In the genomic region with DNA sequence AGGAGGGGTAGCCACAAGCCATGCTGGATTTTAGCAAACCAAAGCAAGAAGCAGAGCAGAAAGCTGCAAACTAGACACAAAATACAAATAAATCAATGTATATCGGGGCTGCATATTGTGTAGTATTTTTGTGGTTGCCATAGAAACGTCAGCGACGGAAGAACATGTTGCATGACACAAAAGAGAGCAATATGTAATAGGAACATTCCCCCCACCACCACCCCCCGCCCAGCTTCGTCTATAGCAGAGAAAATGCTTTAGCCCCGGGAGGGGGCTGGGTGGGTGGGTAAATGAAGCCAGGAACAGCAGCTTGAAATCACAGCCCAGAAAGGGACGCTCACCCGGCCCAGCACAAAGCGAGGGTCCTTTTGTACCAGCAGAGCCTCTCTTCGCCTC, we compare ENCODE assay signal across 8 cellular contexts. TPM values are rescaled to one million over a fixed set of nuclear protein-coding genes. Genes with fewer than 3 reads are reported as not detected.
DNase-seq lines count a peak whose midpoint lies in the region; ATAC-seq and TF ChIP-seq lines count a peak whose summit lies in the region.

No MANE protein-coding gene starts in this region.

- H3K4me1 Mint-ChIP-seq in activated CD4-positive, alpha-beta memory T cell treated with anti-CD3 and anti-CD28 coated beads for 36 hours (ENCODE audit: low read depth): peaks cover 20% of the 10 kb centered on the region
- H3K4me1 Mint-ChIP-seq in endothelial cell (ENCODE audit: unreplicated experiment): peaks cover 13% of the 10 kb centered on the region
- peaks cover 7 to 26% (median 16%) of the 10 kb centered on the region in 4 donors for H3K4me1 Mint-ChIP-seq in naive thymus-derived CD8-positive, alpha-beta T cell

- H3K9me3 Mint-ChIP-seq in activated CD4-positive, alpha-beta memory T cell treated with anti-CD3 and anti-CD28 coated beads for 36 hours: no peaks in the 10 kb centered on the region
- H3K9me3 Mint-ChIP-seq in endothelial cell (ENCODE audit: unreplicated experiment): no peaks in the 10 kb centered on the region
- H3K9me3 Mint-ChIP-seq in naive thymus-derived CD8-positive, alpha-beta T cell: no peaks in the 10 kb centered on the region

- H3K27ac Mint-ChIP-seq in activated CD4-positive, alpha-beta memory T cell treated with anti-CD3 and anti-CD28 coated beads for 36 hours: peak overlapping the region; percentile 15
- peak overlapping the region; percentile 100 for H3K27ac Mint-ChIP-seq in endothelial cell (ENCODE audit: unreplicated experiment)
- peak overlapping the region; percentile 75 to 99 (median 96) for H3K27ac Mint-ChIP-seq in naive thymus-derived CD8-positive, alpha-beta T cell

- peak; percentile 76 for DNase-seq in NCI-H748 treated with DMSO at 0.1 percent for 48 hours (lab: John Stamatoyannopoulos, UW)
- no peak for DNase-seq in NCI-H748 (lab: John Stamatoyannopoulos, UW; ENCODE audit: unreplicated experiment)
- peak; percentile 24 for DNase-seq in LHCN-M2 (ENCODE audit: low read depth)
- DNase-seq in activated CD4-positive, alpha-beta memory T cell treated with anti-CD3 and anti-CD28 coated beads for 36 hours: peak; percentile 49
- DNase-seq in endothelial cell (ENCODE audit: low spot score): no peak
- peak; percentile 4 to 84 (median 59) for DNase-seq in naive thymus-derived CD8-positive, alpha-beta T cell
- no peak for DNase-seq in vagina (ENCODE audit: extremely low spot score in 2 of 2)
- no peak for DNase-seq in lower leg skin (ENCODE audit: low spot score in 2 of 2)

- H3K27me3 Mint-ChIP-seq in activated CD4-positive, alpha-beta memory T cell treated with anti-CD3 and anti-CD28 coated beads for 36 hours: peaks cover 2% of the 10 kb centered on the region
- H3K27me3 Mint-ChIP-seq in endothelial cell (ENCODE audit: unreplicated experiment): peaks cover 13% of the 10 kb centered on the region
- peaks cover 0 to 6% (median 0%) of the 10 kb centered on the region in 5 donors for H3K27me3 Mint-ChIP-seq in naive thymus-derived CD8-positive, alpha-beta T cell

- H3K27ac ChIP-seq in vagina: peak overlapping the region; percentile 87

- peak; percentile 47 to 61 for ATAC-seq in naive thymus-derived CD8-positive, alpha-beta T cell

- H3K4me1 ChIP-seq in vagina: peaks cover 17% of the 10 kb centered on the region

- H3K36me3 ChIP-seq in vagina: no peaks in the 10 kb centered on the region

- intact Hi-C loops in activated CD4-positive, alpha-beta memory T cell treated with anti-CD3 and anti-CD28 coated beads for 36 hours (cut with micrococcal nuclease): loop anchor here (5.0 to 10.0 kb wide), 3 partner anchors 159 to 219 kb away; no protein-coding TSS in a partner anchor
- intact Hi-C loops in vagina (cut with DNase I) (no loop called here), lower leg skin (cut with DNase I; ENCODE audit: low total_unique reads) (no loop called here)

- no peaks in the 10 kb centered on the region for H3K9me3 ChIP-seq in vagina

- TF ChIP-seq POLR2A in vagina (IDR thresholded peaks at IDR 0.05) (no peak), lower leg skin (IDR thresholded peaks at IDR 0.05) (no peak)

- H3K4me3 Mint-ChIP-seq in activated CD4-positive, alpha-beta memory T cell treated with anti-CD3 and anti-CD28 coated beads for 36 hours: peak overlapping the region; percentile 82
- H3K4me3 Mint-ChIP-seq in endothelial cell (ENCODE audit: unreplicated experiment): peak overlapping the region; percentile 94
- peak overlapping the region; percentile 86 to 98 (median 90) for H3K4me3 Mint-ChIP-seq in naive thymus-derived CD8-positive, alpha-beta T cell

- peaks cover 2% of the 10 kb centered on the region for H3K36me3 Mint-ChIP-seq in activated CD4-positive, alpha-beta memory T cell treated with anti-CD3 and anti-CD28 coated beads for 36 hours
- H3K36me3 Mint-ChIP-seq in endothelial cell (ENCODE audit: low read depth, unreplicated experiment): peaks cover 5% of the 10 kb centered on the region
- H3K36me3 Mint-ChIP-seq in naive thymus-derived CD8-positive, alpha-beta T cell: peaks cover 0 to under 1% (median 0%) of the 10 kb centered on the region in 3 donors

- WGBS in lower leg skin, 2 donors: 0 to 1% methylated on average over 9 to 11 of the region's 11 CpGs

- H3K27me3 ChIP-seq in vagina: no peaks in the 10 kb centered on the region

- TF ChIP-seq CTCF in endothelial cell (IDR thresholded peaks at IDR 0.05; ENCODE audit: unreplicated experiment) (no peak), vagina (IDR thresholded peaks at IDR 0.05) (no peak), lower leg skin (IDR thresholded peaks at IDR 0.05) (no peak)

- H3K4me3 ChIP-seq in vagina (peak overlapping the region; percentile 57 to 67), lower leg skin (ENCODE audit: low read depth, poor library complexity, severe bottlenecking) (no peak overlapping the region)

- POLR2A ChIA-PET in activated CD4-positive, alpha-beta memory T cell treated with anti-CD3 and anti-CD28 coated beads for 36 hours (lab: Charles Lee): interaction anchor here (0.8 to 2.0 kb wide), 7 partner anchors 37 to 282 kb away, joined by 3 to 9 read pairs (median 4); no protein-coding TSS in a partner anchor
- POLR2A ChIA-PET in naive thymus-derived CD8-positive, alpha-beta T cell (lab: Charles Lee): interaction anchor here (0.8 kb wide), 1 partner anchor 12 kb away, joined by 3 read pairs; no protein-coding TSS in a partner anchor

- CTCF ChIA-PET in activated CD4-positive, alpha-beta memory T cell treated with anti-CD3 and anti-CD28 coated beads for 36 hours (lab: Charles Lee): no interaction called here

RNA-seq across cellular contexts. Expression of gene AGPAT4, which starts 0.5 kb away (rescaled TPM):
- 2.3 and 5.7 TPM in 2 replicates for total RNA-seq in LHCN-M2 (2014; rRNA removed)
- polyA plus RNA-seq in LHCN-M2 (2012): 2.4 TPM
- 1 to 10 TPM; 4.7 to 5.6 TPM for total RNA-seq in activated CD4-positive, alpha-beta memory T cell treated with anti-CD3 and anti-CD28 coated beads for 36 hours
- 25.2 TPM for total RNA-seq in endothelial cell (ENCODE audit: unreplicated experiment)
- 1 to 10 TPM; 2.0 to 4.0 TPM for total RNA-seq in naive thymus-derived CD8-positive, alpha-beta T cell
- polyA plus RNA-seq in naive thymus-derived CD8-positive, alpha-beta T cell: 1 to 10 TPM in 2 of 3 donors, under 1 TPM in 1; 0.85 to 3.8 (median 1.1) TPM
- total RNA-seq in vagina: 6.9 TPM
- 1 to 10 TPM in 2 of 4 donors, under 1 TPM in 2; 0.44 to 2.0 (median 1.2) TPM for total RNA-seq in lower leg skin

Comparison
In these comparisons a context has a peak if more than half of its experiments do, and no peak if none do; other contexts are left out.
1. DNase-seq: peak in NCI-H748 treated with DMSO at 0.1 percent for 48 hours (single experiment), LHCN-M2 (single experiment), activated CD4-positive, alpha-beta memory T cell treated with anti-CD3 and anti-CD28 coated beads for 36 hours (single experiment) and naive thymus-derived CD8-positive, alpha-beta T cell (10 of 10); none in NCI-H748 (single experiment), endothelial cell (single experiment), vagina (0 of 2) and lower leg skin (0 of 2).
2. H3K27ac Mint-ChIP-seq: peak in every context shown above with its lines; median percentile 100 in endothelial cell; 96 in naive thymus-derived CD8-positive, alpha-beta T cell; 15 in activated CD4-positive, alpha-beta memory T cell treated with anti-CD3 and anti-CD28 coated beads for 36 hours.
3. Peak in every context shown above with its lines, with median percentiles within 50 percentile points of each other: H3K4me3 Mint-ChIP-seq.